Comparison of ENCODE assay signal across 22 cellular contexts in the genomic region with DNA sequence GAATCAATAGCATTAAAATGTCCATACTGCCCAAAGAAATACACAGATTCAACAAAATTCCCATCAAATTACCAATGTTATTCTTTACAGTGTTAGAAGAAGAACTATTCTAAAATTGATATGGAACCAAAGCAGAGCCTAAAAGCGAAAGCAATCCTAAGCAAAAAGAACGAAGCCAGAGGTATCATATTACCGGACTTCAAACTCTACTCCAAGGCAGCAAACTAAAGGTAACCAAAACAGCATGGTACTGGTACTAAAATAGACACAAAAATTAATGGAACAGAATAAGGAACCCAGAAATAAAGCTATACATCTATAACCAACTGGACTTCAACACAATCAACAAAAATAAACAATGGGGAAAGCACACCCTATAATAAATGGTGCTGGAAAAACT.
DNase-seq lines count a peak whose midpoint lies in the region; FAIRE-seq and TF ChIP-seq lines count a peak whose summit lies in the region.
"Had no signal": no experiment of that assay in that cellular context is flagged by ENCODE, and none has a peak within 500 bp of the region (broad histone marks: within the 10 kb centered on the region; RNA-seq: fewer than 3 reads in every experiment).

No MANE protein-coding gene starts in this region.

- H3K27me3 ChIP-seq in ACC112 (ENCODE audit: insufficient read depth, low read length) = no peaks in the 10 kb centered on the region
- no peaks in the 10 kb centered on the region for H3K27me3 ChIP-seq in parathyroid adenoma (ENCODE audit: control insufficient read depth, insufficient read depth, low read length)
- H3K27me3 ChIP-seq: BLaER1 treated with 17β-estradiol and CSF1 and Interleukin-3, amounts not matched to agents 10 nM and 100 nM; MG63; SJCRH30 had no signal

- H3K4me3 ChIP-seq in ACC112 (ENCODE audit: low read depth, low read length) = peak overlapping the region; percentile 58
- H3K4me3 ChIP-seq in LNCaP clone FGC (ENCODE audit: low read depth, low read length) = peak overlapping the region; percentile 6; the same call in 1 of the 2 replicates
- H3K4me3 ChIP-seq in parathyroid adenoma (ENCODE audit: low read depth, low read length) = no peak overlapping the region
- H3K4me3 ChIP-seq: BLaER1 treated with 17β-estradiol and CSF1 and Interleukin-3, amounts not matched to agents 10 nM and 100 nM; GM23338; MG63; SJCRH30 had no signal

- no peak overlapping the region for H3K9ac ChIP-seq in parathyroid adenoma
- H3K9ac ChIP-seq: BLaER1 treated with 17β-estradiol and CSF1 and Interleukin-3, amounts not matched to agents 10 nM and 100 nM had no signal

- H3K36me3 ChIP-seq in ACC112 (ENCODE audit: insufficient read depth, low read length) (no peaks in the 10 kb centered on the region), parathyroid adenoma (ENCODE audit: control insufficient read depth, insufficient read depth, low read length) (no peaks in the 10 kb centered on the region)
- H3K36me3 ChIP-seq: BLaER1 treated with 17β-estradiol and CSF1 and Interleukin-3, amounts not matched to agents 10 nM and 100 nM; MG63; SJCRH30 had no signal

- TF ChIP-seq CTCF in LNCaP clone FGC (IDR thresholded peaks at IDR 0.05; ENCODE audit: control insufficient read depth, extremely low read depth, insufficient read depth) = no peak
- TF ChIP-seq CTCF in parathyroid adenoma (IDR thresholded peaks at IDR 0.05) = no peak

- DNase-seq in LNCaP clone FGC (ENCODE audit: low read depth) = no peak
- peak; percentile 42 for DNase-seq in fibroblast of peridontal ligament (ENCODE audit: extremely low read depth)
- no peak for DNase-seq in cardiac septum (ENCODE audit: low spot score)
- DNase-seq in GM19238 (ENCODE audit: insufficient read length, low spot score) = no peak
- no peak for DNase-seq in frontal cortex (ENCODE audit: low spot score in 2 of 2)
- DNase-seq: AML-193; CD4-positive, alpha-beta T cell; H9; KBM-7; MG63; NCI-H1694; NCI-H2029 treated with DMSO at 0.1 percent for 48 hours; NCI-H446 treated with DMSO at 0.1 percent for 48 hours; NCI-H69; SJCRH30 had no signal

- H3K27ac ChIP-seq in ACC112 (ENCODE audit: low read depth, low read length) (no peak overlapping the region), parathyroid adenoma (no peak overlapping the region)
- H3K27ac ChIP-seq: BLaER1 treated with 17β-estradiol and CSF1 and Interleukin-3, amounts not matched to agents 10 nM and 100 nM; SJCRH30 had no signal

- peak overlapping the region; percentile 18 for H3K4me2 ChIP-seq in parathyroid adenoma (ENCODE audit: low read length)
- H3K4me2 ChIP-seq: BLaER1 treated with 17β-estradiol and CSF1 and Interleukin-3, amounts not matched to agents 10 nM and 100 nM; GM23338 had no signal

- no peaks in the 10 kb centered on the region for H3K79me2 ChIP-seq in ACC112 (ENCODE audit: control insufficient read depth, insufficient read depth, low read length, unreplicated experiment)
- H3K79me2 ChIP-seq in parathyroid adenoma = no peaks in the 10 kb centered on the region

- H3K4me1 ChIP-seq in ACC112 (ENCODE audit: control insufficient read depth, insufficient read depth, low read length, unreplicated experiment) = no peaks in the 10 kb centered on the region
- peaks cover 2% of the 10 kb centered on the region for H3K4me1 ChIP-seq in parathyroid adenoma
- H3K4me1 ChIP-seq: SJCRH30 had no signal

- intact Hi-C loops in cardiac septum (cut with DNase I) = no loop called here

- no peak overlapping the region for H2AFZ ChIP-seq in ACC112 (ENCODE audit: low read length, unreplicated experiment)
- H2AFZ ChIP-seq in parathyroid adenoma = peak overlapping the region; percentile 39
- H2AFZ ChIP-seq: GM23338 had no signal

- FAIRE-seq in frontal cortex (lab: Jason Lieb, UNC) = no peak
- FAIRE-seq: A204.1, D721Med, G401.6 had no signal

- no peaks in the 10 kb centered on the region for H3K9me3 ChIP-seq in parathyroid adenoma (ENCODE audit: control insufficient read depth, low read length)
- H3K9me3 ChIP-seq: MG63, SJCRH30 had no signal
